9 cellular contexts compared by ENCODE assay signal in genomic region chr1:154219511-154219910, GRCh38. TPM values are rescaled to one million over a fixed set of nuclear protein-coding genes. Genes with fewer than 3 reads are reported as not detected.
DNase-seq lines count a peak whose midpoint lies in the region; ATAC-seq, FAIRE-seq and TF ChIP-seq lines count a peak whose summit lies in the region.
"Had no signal": no experiment of that assay in that cellular context is flagged by ENCODE, and none has a peak within 500 bp of the region (broad histone marks: within the 10 kb centered on the region; RNA-seq: fewer than 3 reads in every experiment).

No MANE protein-coding gene starts in this region.

- peak overlapping the region; percentile 95 for H3K4me3 ChIP-seq in AG04450 (ENCODE audit: low read depth, low read length)
- peak overlapping the region; percentile 85 for H3K4me3 ChIP-seq in HAP-1
- peak overlapping the region; percentile 100 for H3K4me3 ChIP-seq in iPS-15b (ENCODE audit: low read depth, low read length)
- H3K4me3 ChIP-seq in small intestine (ENCODE audit: low read depth in 1 of 2, low read length in 2 of 2), result peak overlapping the region; percentile 81 to 87

- WGBS in small intestine, 3 donors, result 2 to 11% (median 5%) methylated on average over 5 of the region's 5 CpGs

- no peak for TF ChIP-seq CTCF in AG04450 (IDR thresholded peaks at IDR 0.05; ENCODE audit: low read depth, low read length)

- H3K4me3 Mint-ChIP-seq in activated CD8-positive, alpha-beta T cell treated with anti-CD3 and anti-CD28 coated beads, Interleukin-2, amount 10 ng/mL, durations not matched to agents 7 days and 5 days, result peak overlapping the region; percentile 99

- H3K36me3 ChIP-seq in HAP-1 (replicated peaks), result peaks cover 30% of the 10 kb centered on the region
- H3K36me3 ChIP-seq in iPS-15b (ENCODE audit: control insufficient read depth, insufficient read depth, low read length), result peaks cover 3% of the 10 kb centered on the region
- peaks cover 3 to 5% of the 10 kb centered on the region in 2 donors for H3K36me3 ChIP-seq in small intestine (ENCODE audit: control insufficient read depth in 2 of 2, insufficient read depth in 2 of 2, low read length in 2 of 2)

- peak overlapping the region; percentile 98 for H3K27ac Mint-ChIP-seq in activated CD8-positive, alpha-beta T cell treated with anti-CD3 and anti-CD28 coated beads, Interleukin-2, amount 10 ng/mL, durations not matched to agents 7 days and 5 days

- H3K27me3 ChIP-seq in AG04450 (ENCODE audit: control insufficient read depth, insufficient read depth, low read length) (no peaks in the 10 kb centered on the region), HAP-1 (ENCODE audit: low read depth) (no peaks in the 10 kb centered on the region), iPS-15b (ENCODE audit: control insufficient read depth, insufficient read depth, low read length) (no peaks in the 10 kb centered on the region), small intestine (ENCODE audit: control insufficient read depth in 2 of 2, insufficient read depth in 2 of 2, low read length in 2 of 2) (no peaks in the 10 kb centered on the region)

- POLR2A ChIA-PET in AG04450 (lab: Yijun Ruan, JAX), result interaction anchor here (1.3 to 2.6 kb wide), 2 partner anchors 12 to 228 kb away, joined by 8 to 20 read pairs; partner anchors contain the start of gene RPS27
- POLR2A ChIA-PET in activated CD8-positive, alpha-beta T cell treated with anti-CD3 and anti-CD28 coated beads, Interleukin-2, amount 10 ng/mL, durations not matched to agents 7 days and 5 days (lab: Charles Lee), result interaction anchor here (1.0 to 2.6 kb wide), 6 partner anchors 25 to 229 kb away, joined by 3 to 18 read pairs (median 5); no protein-coding TSS in a partner anchor

- no peak for FAIRE-seq in small intestine (lab: Jason Lieb, UNC)

- CTCF ChIA-PET in AG04450 (lab: Charles Lee), result interaction anchor here (1.0 to 2.8 kb wide), 3 partner anchors 20 to 327 kb away, joined by 3 to 11 read pairs (median 5); no protein-coding TSS in a partner anchor
- CTCF ChIA-PET in activated CD8-positive, alpha-beta T cell treated with anti-CD3 and anti-CD28 coated beads, Interleukin-2, amount 10 ng/mL, durations not matched to agents 7 days and 5 days (lab: Charles Lee), result interaction anchor here (0.7 to 5.2 kb wide), 8 partner anchors 12 to 274 kb away, joined by 3 to 39 read pairs (median 4); no protein-coding TSS in a partner anchor

- no peak for ATAC-seq in activated CD8-positive, alpha-beta T cell treated with anti-CD3 and anti-CD28 coated beads, Interleukin-2, amount 10 ng/mL, durations not matched to agents 7 days and 5 days

- H3K27me3 Mint-ChIP-seq in activated CD8-positive, alpha-beta T cell treated with anti-CD3 and anti-CD28 coated beads, Interleukin-2, amount 10 ng/mL, durations not matched to agents 7 days and 5 days (ENCODE audit: low read depth), result no peaks in the 10 kb centered on the region

- no peaks in the 10 kb centered on the region; the same call in 1 of the 2 replicates for H3K9me3 ChIP-seq in AG04450 (ENCODE audit: control insufficient read depth, insufficient read depth, low read length)
- H3K9me3 ChIP-seq in HAP-1, result no peaks in the 10 kb centered on the region
- H3K9me3 ChIP-seq in iPS-15b (ENCODE audit: control insufficient read depth, insufficient read depth, low read length), result no peaks in the 10 kb centered on the region
- H3K9me3 ChIP-seq in small intestine (ENCODE audit: control insufficient read depth, low read depth), result no peaks in the 10 kb centered on the region

- peaks cover 9% of the 10 kb centered on the region for H3K9me3 Mint-ChIP-seq in activated CD8-positive, alpha-beta T cell treated with anti-CD3 and anti-CD28 coated beads, Interleukin-2, amount 10 ng/mL, durations not matched to agents 7 days and 5 days (ENCODE audit: insufficient read depth)

- in situ Hi-C loops in HAP-1 (cut with MboI; ENCODE audit: low sequenced_read_pairs), result no loop called here

- DNase-seq in AG04450 (ENCODE audit: low read depth, low spot score) (no peak), HAP-1 (ENCODE audit: low spot score in 2 of 2) (no peak), small intestine (peak; percentile 46), NCI-H2171 (lab: John Stamatoyannopoulos, UW) (no peak), SK-N-DZ (ENCODE audit: low spot score) (no peak), NCI-H2081 treated with DMSO at 0.1 percent for 48 hours (lab: John Stamatoyannopoulos, UW) (no peak)
- DNase-seq in activated CD8-positive, alpha-beta T cell treated with anti-CD3 and anti-CD28 coated beads, Interleukin-2, amount 10 ng/mL, durations not matched to agents 7 days and 5 days, result no peak

- H3K36me3 Mint-ChIP-seq in activated CD8-positive, alpha-beta T cell treated with anti-CD3 and anti-CD28 coated beads, Interleukin-2, amount 10 ng/mL, durations not matched to agents 7 days and 5 days (ENCODE audit: low read depth), result peaks cover 65% of the 10 kb centered on the region

- peak overlapping the region; percentile 100 for H3K9ac ChIP-seq in iPS-15b (ENCODE audit: low read depth, low read length)

- H3K4me1 ChIP-seq in HAP-1 (peaks cover 15% of the 10 kb centered on the region), iPS-15b (ENCODE audit: control insufficient read depth, insufficient read depth, low read length) (peaks cover 10% of the 10 kb centered on the region), small intestine (ENCODE audit: control insufficient read depth in 2 of 2, insufficient read depth in 1 of 2, low read depth in 1 of 2, low read length in 1 of 2) (peaks cover 2 to 12% of the 10 kb centered on the region in 2 donors)

- H3K27ac ChIP-seq in AG04450 (ENCODE audit: low read depth, low read length) (peak overlapping the region; percentile 99), small intestine (ENCODE audit: low read depth in 1 of 2, low read length in 1 of 2) (peak overlapping the region in 1 of 2 donors; percentile 98)

- peaks cover 59% of the 10 kb centered on the region for H3K4me1 Mint-ChIP-seq in activated CD8-positive, alpha-beta T cell treated with anti-CD3 and anti-CD28 coated beads, Interleukin-2, amount 10 ng/mL, durations not matched to agents 7 days and 5 days (ENCODE audit: low read depth)

RNA-seq across cellular contexts. Expression of gene UBAP2L, which starts 1.2 kb away (rescaled TPM):
- polyA plus RNA-seq in AG04450 (2011; rRNA removed), result 173 and 177 TPM in 2 replicates
- polyA minus RNA-seq in AG04450 (2011; rRNA and poly(A)+ RNA removed), result 161 and 185 TPM in 2 replicates
- total RNA-seq in activated CD8-positive, alpha-beta T cell treated with anti-CD3 and anti-CD28 coated beads, Interleukin-2, amount 10 ng/mL, durations not matched to agents 7 days and 5 days, result 100 to 1,000 TPM; 176 to 179 TPM
- polyA plus RNA-seq in small intestine, result 10 to 100 TPM; 29.7 to 52.3 (median 30.0) TPM
- polyA plus RNA-seq in SK-N-DZ (2014; cell fraction: cytosol; rRNA removed), result 105 and 115 TPM in 2 replicates
- polyA plus RNA-seq in SK-N-DZ (2014; cell fraction: nucleus; rRNA removed), result 154 and 210 TPM in 2 replicates

RNA-seq across cellular contexts. Expression of gene CFAP141, which starts 13.4 kb away (rescaled TPM):
- polyA plus RNA-seq in AG04450 (2011; rRNA removed), result not detected in 2 replicates
- polyA minus RNA-seq in AG04450 (2011; rRNA and poly(A)+ RNA removed), result not detected in 2 replicates
- not detected for total RNA-seq in activated CD8-positive, alpha-beta T cell treated with anti-CD3 and anti-CD28 coated beads, Interleukin-2, amount 10 ng/mL, durations not matched to agents 7 days and 5 days
- polyA plus RNA-seq in small intestine, result not detected
- not detected in 2 replicates for polyA plus RNA-seq in SK-N-DZ (2014; cell fraction: cytosol; rRNA removed)
- not detected in 2 replicates for polyA plus RNA-seq in SK-N-DZ (2014; cell fraction: nucleus; rRNA removed)
- total RNA-seq: HT1080 had no signal

RNA-seq across cellular contexts. Expression of gene TPM3, which starts 27.6 kb away (rescaled TPM):
- polyA plus RNA-seq in AG04450 (2011; rRNA removed) (397 and 565 TPM in 2 replicates), small intestine (100 to 1,000 TPM; 244 to 335 (median 248) TPM)
- polyA minus RNA-seq in AG04450 (2011; rRNA and poly(A)+ RNA removed), result 140 and 155 TPM in 2 replicates
- total RNA-seq in activated CD8-positive, alpha-beta T cell treated with anti-CD3 and anti-CD28 coated beads, Interleukin-2, amount 10 ng/mL, durations not matched to agents 7 days and 5 days, result 100 to 1,000 TPM; 856 to 880 TPM
- 390 and 528 TPM in 2 replicates for polyA plus RNA-seq in SK-N-DZ (2014; cell fraction: cytosol; rRNA removed)
- polyA plus RNA-seq in SK-N-DZ (2014; cell fraction: nucleus; rRNA removed), result 212 and 245 TPM in 2 replicates

RNA-seq across cellular contexts. Expression of gene HAX1, which starts 52.9 kb away (rescaled TPM):
- polyA plus RNA-seq in AG04450 (2011; rRNA removed), result 131 and 148 TPM in 2 replicates
- polyA minus RNA-seq in AG04450 (2011; rRNA and poly(A)+ RNA removed), result 64.4 and 80.1 TPM in 2 replicates
- total RNA-seq in activated CD8-positive, alpha-beta T cell treated with anti-CD3 and anti-CD28 coated beads, Interleukin-2, amount 10 ng/mL, durations not matched to agents 7 days and 5 days, result 100 to 1,000 TPM; 110 to 119 TPM
- 100 to 1,000 TPM; 109 to 131 (median 128) TPM for polyA plus RNA-seq in small intestine
- 222 TPM in 2 replicates for polyA plus RNA-seq in SK-N-DZ (2014; cell fraction: cytosol; rRNA removed)
- 209 and 219 TPM in 2 replicates for polyA plus RNA-seq in SK-N-DZ (2014; cell fraction: nucleus; rRNA removed)
